13 cellular contexts compared by ENCODE assay signal in the genomic region with DNA sequence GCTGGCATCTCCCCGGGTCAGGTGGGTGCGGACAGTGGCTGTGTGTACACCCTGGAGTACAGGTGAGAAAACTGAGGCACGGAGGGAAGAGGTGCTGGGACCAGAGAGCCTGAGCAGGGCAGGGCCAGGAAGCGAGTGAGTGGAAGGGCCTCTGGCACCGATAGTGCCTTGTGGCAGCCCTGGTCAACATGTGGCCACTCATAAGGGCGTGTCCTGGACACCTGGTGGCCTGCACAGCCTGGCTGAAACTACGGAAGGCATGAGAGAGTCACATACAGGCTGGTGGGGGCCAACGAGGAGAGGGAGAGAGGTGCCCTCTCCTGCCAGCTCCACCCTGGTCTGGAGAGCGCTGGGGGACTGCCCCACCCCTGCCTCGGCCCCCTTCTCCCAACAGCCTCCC. TPM values are rescaled to one million over a fixed set of nuclear protein-coding genes. Genes with fewer than 3 reads are reported as not detected.
DNase-seq lines count a peak whose midpoint lies in the region; TF ChIP-seq lines count a peak whose summit lies in the region.
"Had no signal": no experiment of that assay in that cellular context is flagged by ENCODE, and none has a peak within 500 bp of the region (broad histone marks: within the 10 kb centered on the region; RNA-seq: fewer than 3 reads in every experiment).

No MANE protein-coding gene starts in this region.

- CTCF ChIA-PET in activated CD4-positive, alpha-beta memory T cell treated with anti-CD3 and anti-CD28 coated beads for 36 hours (lab: Charles Lee): no interaction called here

- no peak overlapping the region for H3K27ac Mint-ChIP-seq in activated CD4-positive, alpha-beta memory T cell treated with anti-CD3 and anti-CD28 coated beads for 36 hours

- H3K4me3 Mint-ChIP-seq in activated CD4-positive, alpha-beta memory T cell treated with anti-CD3 and anti-CD28 coated beads for 36 hours: no peak overlapping the region

- no peaks in the 10 kb centered on the region for H3K79me2 ChIP-seq in parathyroid adenoma

- no peaks in the 10 kb centered on the region for H3K27me3 Mint-ChIP-seq in activated CD4-positive, alpha-beta memory T cell treated with anti-CD3 and anti-CD28 coated beads for 36 hours

- no peak overlapping the region for H2AFZ ChIP-seq in parathyroid adenoma

- H3K4me3 ChIP-seq in esophagus (ENCODE audit: low read depth in 1 of 2, low read length in 2 of 2): no peak overlapping the region
- H3K4me3 ChIP-seq in parathyroid adenoma (ENCODE audit: low read depth, low read length): no peak overlapping the region
- H3K4me3 ChIP-seq: body of pancreas, SJCRH30, spleen had no signal

- H3K9me3 Mint-ChIP-seq in activated CD4-positive, alpha-beta memory T cell treated with anti-CD3 and anti-CD28 coated beads for 36 hours: no peaks in the 10 kb centered on the region

- H3K27ac ChIP-seq in esophagus (ENCODE audit: low read depth in 2 of 2, low read length in 1 of 2): peak overlapping the region; percentile 15 to 63
- peak overlapping the region; percentile 36 for H3K27ac ChIP-seq in parathyroid adenoma

- H3K27me3 ChIP-seq in esophagus (ENCODE audit: control insufficient read depth in 1 of 2, insufficient read depth in 2 of 2, low read length in 2 of 2): no peaks in the 10 kb centered on the region
- no peaks in the 10 kb centered on the region for H3K27me3 ChIP-seq in parathyroid adenoma (ENCODE audit: control insufficient read depth, insufficient read depth, low read length)
- H3K27me3 ChIP-seq: body of pancreas, SJCRH30 had no signal

- intact Hi-C loops in activated CD4-positive, alpha-beta memory T cell treated with anti-CD3 and anti-CD28 coated beads for 36 hours (cut with micrococcal nuclease): no loop called here

- H3K4me1 ChIP-seq in esophagus (ENCODE audit: control insufficient read depth in 2 of 2, insufficient read depth in 2 of 2, low read length in 1 of 2): peaks cover 0 to 34% of the 10 kb centered on the region in 2 donors
- peaks cover 15% of the 10 kb centered on the region for H3K4me1 ChIP-seq in parathyroid adenoma

- DNase-seq in DMS53 (lab: John Stamatoyannopoulos, UW) (peak; percentile 52), DMS53 treated with DMSO at 0.1 percent for 48 hours (lab: John Stamatoyannopoulos, UW; ENCODE audit: unreplicated experiment) (no peak), cerebellar nuclear complex (lab: John Stamatoyannopoulos, UW) (no peak)
- no peak for DNase-seq in activated CD4-positive, alpha-beta memory T cell treated with anti-CD3 and anti-CD28 coated beads for 36 hours
- DNase-seq: 8988T; activated CD8-positive, alpha-beta memory T cell treated with anti-CD3 and anti-CD28 coated beads for 24 hours; activated gamma-delta T cell treated with Interleukin-2 at 50 U/mL for 16 hours; MV-4-11; SJCRH30; spleen had no signal

- H3K36me3 ChIP-seq in esophagus (ENCODE audit: control insufficient read depth in 2 of 2, insufficient read depth in 2 of 2, low read length in 1 of 2) (peaks cover 3 to 18% of the 10 kb centered on the region in 2 donors), parathyroid adenoma (ENCODE audit: control insufficient read depth, insufficient read depth, low read length) (no peaks in the 10 kb centered on the region)

- H3K9ac ChIP-seq in parathyroid adenoma: no peak overlapping the region

- no peak for TF ChIP-seq CTCF in parathyroid adenoma (IDR thresholded peaks at IDR 0.05)

- H3K9me3 ChIP-seq in esophagus (ENCODE audit: control insufficient read depth in 2 of 2, insufficient read depth in 1 of 2, low read depth in 1 of 2, low read length in 1 of 2) (no peaks in the 10 kb centered on the region), parathyroid adenoma (ENCODE audit: control insufficient read depth, low read length) (no peaks in the 10 kb centered on the region)
- H3K9me3 ChIP-seq: body of pancreas, SJCRH30, spleen had no signal

- POLR2A ChIA-PET in activated CD4-positive, alpha-beta memory T cell treated with anti-CD3 and anti-CD28 coated beads for 36 hours (lab: Charles Lee): no interaction called here

- H3K4me2 ChIP-seq in parathyroid adenoma (ENCODE audit: low read length): no peak overlapping the region

- H3K36me3 Mint-ChIP-seq in activated CD4-positive, alpha-beta memory T cell treated with anti-CD3 and anti-CD28 coated beads for 36 hours: peaks cover 7% of the 10 kb centered on the region

- WGBS in esophagus, 2 donors: 64 to 69% methylated on average over 10 of the region's 10 CpGs

- no peaks in the 10 kb centered on the region for H3K4me1 Mint-ChIP-seq in activated CD4-positive, alpha-beta memory T cell treated with anti-CD3 and anti-CD28 coated beads for 36 hours (ENCODE audit: low read depth)

RNA-seq across cellular contexts. Expression of a gene that starts 6.1 kb away (rescaled TPM):
- polyA plus RNA-seq in esophagus: 1 to 10 TPM in 1 of 2 donors, under 1 TPM in 1; 0.95 to 1.3 TPM
- 1 to 10 TPM; 1.3 to 2.1 TPM for total RNA-seq in activated CD4-positive, alpha-beta memory T cell treated with anti-CD3 and anti-CD28 coated beads for 36 hours

RNA-seq across cellular contexts. Expression of a gene that starts 9.8 kb away (rescaled TPM):
- polyA plus RNA-seq in esophagus: 100 to 1,000 TPM; 234 to 289 TPM
- 100 to 1,000 TPM; 178 to 192 TPM for total RNA-seq in activated CD4-positive, alpha-beta memory T cell treated with anti-CD3 and anti-CD28 coated beads for 36 hours

RNA-seq across cellular contexts. Expression of a gene that starts 16.7 kb away (rescaled TPM):
- 10 to 100 TPM; 36.4 to 38.7 TPM for polyA plus RNA-seq in esophagus
- total RNA-seq in activated CD4-positive, alpha-beta memory T cell treated with anti-CD3 and anti-CD28 coated beads for 36 hours: 10 to 100 TPM; 54.1 to 54.6 TPM

RNA-seq across cellular contexts. Expression of a gene that starts 26.2 kb away (rescaled TPM):
- polyA plus RNA-seq in esophagus: 10 to 100 TPM; 38.8 to 61.4 TPM
- total RNA-seq in activated CD4-positive, alpha-beta memory T cell treated with anti-CD3 and anti-CD28 coated beads for 36 hours: 10 to 100 TPM; 66.4 to 74.3 TPM

RNA-seq across cellular contexts. Expression of a gene that starts 37.4 kb away (rescaled TPM):
- polyA plus RNA-seq in esophagus: 100 to 1,000 TPM; 231 to 265 TPM
- total RNA-seq in activated CD4-positive, alpha-beta memory T cell treated with anti-CD3 and anti-CD28 coated beads for 36 hours: 100 to 1,000 TPM; 171 to 173 TPM
